In the genomic region with DNA sequence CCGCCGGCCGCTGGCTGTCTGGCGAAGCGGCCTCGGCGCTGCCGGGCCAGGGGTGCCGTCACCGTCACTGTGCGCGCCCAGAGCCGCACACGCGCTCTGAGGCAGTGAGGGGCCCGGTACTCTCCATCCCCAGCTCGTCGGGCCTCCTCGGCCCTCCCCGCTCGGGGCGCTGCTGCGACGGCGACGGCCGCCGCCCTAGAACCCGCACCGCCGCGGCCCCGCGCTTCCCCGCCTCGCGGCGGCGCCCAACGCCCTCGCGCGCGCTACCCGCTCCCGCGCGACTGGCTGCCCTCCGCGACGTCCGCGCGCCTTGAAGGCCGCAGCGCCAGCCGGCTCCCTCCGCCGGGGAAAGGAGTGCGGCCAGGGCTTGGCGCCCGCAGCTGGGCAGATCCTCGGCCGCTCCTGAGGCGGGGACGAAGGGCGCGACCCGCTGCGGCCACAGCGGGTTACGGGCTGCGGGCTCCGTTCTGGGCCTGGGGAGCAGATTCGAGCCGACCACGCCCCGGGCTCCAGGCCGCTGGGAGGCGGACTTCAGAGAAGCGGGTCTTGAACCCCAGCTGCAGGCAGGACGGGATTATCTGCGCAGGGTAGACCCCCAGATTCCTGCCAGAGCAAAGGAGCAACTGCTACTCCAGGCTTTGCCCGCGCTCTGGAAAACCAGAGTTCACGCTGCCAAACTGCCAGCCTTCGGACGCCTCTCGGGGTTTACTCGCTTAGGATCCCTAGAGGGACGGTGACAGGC, we compare ENCODE assay signal across 8 cellular contexts. TPM values are rescaled to one million over a fixed set of nuclear protein-coding genes. Genes with fewer than 3 reads are reported as not detected.
DNase-seq lines count a peak whose midpoint lies in the region; ATAC-seq and TF ChIP-seq lines count a peak whose summit lies in the region.

A gene (minus strand): TSS at position 283 of the 742 bp plus-strand sequence. CDS start 519 bp downstream, outside the sequence.

- H3K4me1 ChIP-seq in HAP-1 (peaks cover 4% of the 10 kb centered on the region), foreskin keratinocyte (peaks cover 5% of the 10 kb centered on the region), subcutaneous abdominal adipose tissue (ENCODE audit: control insufficient read depth in 5 of 5, insufficient read depth in 5 of 5, low read length in 5 of 5) (peaks cover 0 to 28% (median 19%) of the 10 kb centered on the region in 5 donors)

- H3K27ac ChIP-seq in foreskin keratinocyte: peak within 1 kb of the TSS; percentile 53
- peak within 1 kb of the TSS; percentile 60 for H3K27ac ChIP-seq in subcutaneous abdominal adipose tissue (ENCODE audit: low read depth, low read length)

- H3K27me3 ChIP-seq in HAP-1 (ENCODE audit: low read depth) (no peaks in the 10 kb centered on the region), foreskin keratinocyte (no peaks in the 10 kb centered on the region), subcutaneous abdominal adipose tissue (ENCODE audit: control insufficient read depth in 5 of 5, insufficient read depth in 4 of 5, low read length in 5 of 5) (no peaks in the 10 kb centered on the region)

- peak within 1 kb of the TSS; percentile 86 for H3K4me3 Mint-ChIP-seq in natural killer cell

- H3K9me3 ChIP-seq in HAP-1 (no peaks in the 10 kb centered on the region), subcutaneous abdominal adipose tissue (ENCODE audit: control insufficient read depth in 5 of 5, low read length in 5 of 5) (no peaks in the 10 kb centered on the region)

- H3K4me3 ChIP-seq in HAP-1 (peak within 1 kb of the TSS; percentile 19), subcutaneous abdominal adipose tissue (ENCODE audit: low read depth in 1 of 5, low read length in 5 of 5) (peak within 1 kb of the TSS; percentile 78 to 91 (median 86))

- no peaks in the 10 kb centered on the region for H3K36me3 Mint-ChIP-seq in natural killer cell

- no peaks in the 10 kb centered on the region for H3K9me3 Mint-ChIP-seq in natural killer cell

- no peaks in the 10 kb centered on the region for H3K27me3 Mint-ChIP-seq in natural killer cell (ENCODE audit: low read depth in 2 of 2)

- peak; percentile 45 for TF ChIP-seq CTCF in foreskin keratinocyte (conservative IDR thresholded peaks at IDR 0.05)
- no peak for TF ChIP-seq CTCF in natural killer cell (IDR thresholded peaks at IDR 0.05)

- in situ Hi-C loops in HAP-1 (cut with MboI; ENCODE audit: low sequenced_read_pairs): no loop called here

- peaks cover 7% of the 10 kb centered on the region in 2 donors for H3K4me1 Mint-ChIP-seq in natural killer cell

- H3K9ac ChIP-seq in subcutaneous abdominal adipose tissue (ENCODE audit: low read length in 5 of 5): peak within 1 kb of the TSS; percentile 48 to 87 (median 81)

- DNase-seq in EL (peak; percentile 78), HAP-1 (ENCODE audit: low spot score in 2 of 2) (no peak), NCI-H774 (lab: John Stamatoyannopoulos, UW) (peak; percentile 6), foreskin keratinocyte (peak; percentile 23 to 52), natural killer cell (no peak), HK-2 (ENCODE audit: unreplicated experiment) (no peak)
- peak; percentile 32 for DNase-seq in activated effector memory CD4-positive, alpha-beta T cell treated with Interleukin-2 at 50 U/mL for 16 hours

- peak within 1 kb of the TSS in 1 of 2 donors; percentile 73 for H3K27ac Mint-ChIP-seq in natural killer cell

- H3K36me3 ChIP-seq in HAP-1 (replicated peaks): no peaks in the 10 kb centered on the region
- peaks cover 0 to 9% (median 4%) of the 10 kb centered on the region in 5 donors for H3K36me3 ChIP-seq in subcutaneous abdominal adipose tissue (ENCODE audit: control insufficient read depth in 5 of 5, insufficient read depth in 5 of 5, low read length in 5 of 5)

- intact Hi-C loops in natural killer cell (cut with micrococcal nuclease): no loop called here

- ATAC-seq in foreskin keratinocyte (peak; percentile 72), natural killer cell (peak; percentile 80 to 83 (median 83))

RNA-seq across cellular contexts. Expression of the gene that starts here (rescaled TPM):
- 11.2 and 12.4 TPM in 2 replicates for total RNA-seq in foreskin keratinocyte
- polyA plus RNA-seq in foreskin keratinocyte: 3.3 and 3.5 TPM in 2 replicates
- total RNA-seq in natural killer cell: 10 to 100 TPM; 13.7 to 20.6 (median 19.2) TPM

Comparison
In these comparisons a context has a peak if more than half of its experiments do, and no peak if none do; other contexts are left out.
1. DNase-seq: peak in EL (single experiment), NCI-H774 (single experiment), activated effector memory CD4-positive, alpha-beta T cell treated with Interleukin-2 at 50 U/mL for 16 hours (single experiment) and foreskin keratinocyte (2 of 2); none in HAP-1 (0 of 2), natural killer cell (single experiment) and HK-2 (single experiment).